ENCODE assay signal across 9 cellular contexts in the genomic region with DNA sequence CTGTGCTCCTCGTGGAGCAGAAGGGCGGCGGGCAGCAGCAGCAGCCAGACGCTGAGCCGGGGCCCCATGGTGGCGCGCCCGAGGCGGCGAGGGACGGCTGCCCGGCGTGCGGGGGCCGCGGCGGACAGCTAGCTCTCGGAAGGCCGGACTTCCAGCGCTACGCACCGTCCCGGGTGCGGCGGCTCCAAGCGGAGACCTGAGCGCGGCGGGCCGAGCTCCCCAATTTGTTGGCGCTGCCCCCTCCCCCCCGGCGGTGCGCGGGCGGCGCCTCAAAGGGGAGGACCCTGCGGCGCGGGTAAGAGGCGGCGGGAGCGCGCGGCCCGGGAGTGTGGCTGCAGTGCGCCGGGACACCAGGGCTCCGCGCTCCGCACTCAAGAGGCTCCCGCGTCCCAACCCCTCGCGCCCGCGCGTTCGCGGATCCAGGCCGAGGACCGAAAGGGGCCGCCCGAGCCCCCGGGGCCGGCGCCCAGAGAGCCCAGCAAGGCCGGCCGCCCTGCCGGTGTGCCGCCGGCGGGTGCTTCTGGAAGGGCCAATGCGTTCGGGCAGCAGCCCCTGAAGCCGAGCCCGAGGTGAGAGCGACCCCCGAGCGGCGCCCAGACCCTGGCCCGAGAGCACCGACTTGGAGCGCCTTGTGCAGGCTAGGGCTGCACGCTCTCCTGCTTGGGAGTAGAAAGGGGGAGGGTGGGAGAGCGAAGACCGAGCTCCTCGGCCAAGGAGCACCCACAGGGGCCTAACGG. TPM values are rescaled to one million over a fixed set of nuclear protein-coding genes. Genes with fewer than 3 reads are reported as not detected.
DNase-seq lines count a peak whose midpoint lies in the region; ATAC-seq and TF ChIP-seq lines count a peak whose summit lies in the region.
"Had no signal": no experiment of that assay in that cellular context is flagged by ENCODE, and none has a peak within 500 bp of the region (broad histone marks: within the 10 kb centered on the region; RNA-seq: fewer than 3 reads in every experiment).

A gene (minus strand): TSS at position 198 of the 737 bp plus-strand sequence. CDS start 130 bp downstream, at position 68.
A gene (plus strand): TSS at position 325 of the 737 bp plus-strand sequence. CDS start 620 bp downstream, outside the sequence.

- H3K27me3 ChIP-seq in thymus (ENCODE audit: control insufficient read depth, insufficient read depth), result peaks cover 53% of the 10 kb centered on the region

- H3K27ac Mint-ChIP-seq in chondrocyte (ENCODE audit: unreplicated experiment), result peak within 1 kb of the TSS; percentile 97

- peak within 1 kb of the TSS; percentile 72 for H3K27ac ChIP-seq in thymus (ENCODE audit: low read depth)
- H3K27ac ChIP-seq: 22Rv1 had no signal

- H3K4me1 ChIP-seq in thymus (ENCODE audit: control insufficient read depth, insufficient read depth, low read length), result no peaks in the 10 kb centered on the region

- peaks cover 63% of the 10 kb centered on the region for H3K4me1 Mint-ChIP-seq in chondrocyte (ENCODE audit: low read depth)

- no peak for TF ChIP-seq CTCF in chondrocyte (IDR thresholded peaks at IDR 0.05)

- H3K36me3 Mint-ChIP-seq in chondrocyte (ENCODE audit: low read depth), result peaks cover 61% of the 10 kb centered on the region

- peak within 1 kb of the TSS; percentile 39 for H3K4me3 ChIP-seq in thymus (ENCODE audit: low read length)

- peak within 1 kb of the TSS; percentile 94 for H3K4me3 Mint-ChIP-seq in chondrocyte (ENCODE audit: unreplicated experiment)

- H3K36me3 ChIP-seq in thymus (ENCODE audit: control insufficient read depth, insufficient read depth), result no peaks in the 10 kb centered on the region

- H3K27me3 Mint-ChIP-seq in chondrocyte (ENCODE audit: low read depth), result no peaks in the 10 kb centered on the region

- DNase-seq in DMS53 (lab: John Stamatoyannopoulos, UW), result peak; percentile 62
- no peak for DNase-seq in DMS53 treated with DMSO at 0.1 percent for 48 hours (lab: John Stamatoyannopoulos, UW; ENCODE audit: unreplicated experiment)
- DNase-seq in chondrocyte (ENCODE audit: low spot score), result no peak
- peak; percentile 93 for DNase-seq in left kidney (ENCODE audit: low read depth, low spot score)
- no peak for DNase-seq in SIG-M5 (lab: John Stamatoyannopoulos, UW)

- ATAC-seq in HG03439 (IDR thresholded peaks at IDR 0.05; ENCODE audit: unreplicated experiment) (no peak), GM18867 (IDR thresholded peaks at IDR 0.05; ENCODE audit: unreplicated experiment) (no peak)

- H3K9me3 Mint-ChIP-seq in chondrocyte (ENCODE audit: low read depth), result no peaks in the 10 kb centered on the region

- no peaks in the 10 kb centered on the region for H3K9me3 ChIP-seq in thymus (ENCODE audit: control insufficient read depth)

- 3% methylated on average over 88 of the region's 89 CpGs for WGBS in thymus

RNA-seq across cellular contexts. Expression of the first gene that starts in this region (rescaled TPM):
- total RNA-seq in chondrocyte, result 2,319 to 5,210 TPM (median 5,209 TPM) in 3 replicates
- 95.2 TPM for polyA plus RNA-seq in thymus

RNA-seq across cellular contexts. Expression of the second gene that starts in this region (rescaled TPM):
- 1,370 to 2,411 TPM (median 2,366 TPM) in 3 replicates for total RNA-seq in chondrocyte
- 63.1 TPM for polyA plus RNA-seq in thymus

Comparison
In these comparisons a context has a peak if more than half of its experiments do, and no peak if none do; other contexts are left out.
1. DNase-seq: peak in DMS53 (single experiment) and left kidney (single experiment); none in DMS53 treated with DMSO at 0.1 percent for 48 hours (single experiment), chondrocyte (single experiment) and SIG-M5 (single experiment).